Comparison of ENCODE assay signal across 17 cellular contexts in the genomic region with DNA sequence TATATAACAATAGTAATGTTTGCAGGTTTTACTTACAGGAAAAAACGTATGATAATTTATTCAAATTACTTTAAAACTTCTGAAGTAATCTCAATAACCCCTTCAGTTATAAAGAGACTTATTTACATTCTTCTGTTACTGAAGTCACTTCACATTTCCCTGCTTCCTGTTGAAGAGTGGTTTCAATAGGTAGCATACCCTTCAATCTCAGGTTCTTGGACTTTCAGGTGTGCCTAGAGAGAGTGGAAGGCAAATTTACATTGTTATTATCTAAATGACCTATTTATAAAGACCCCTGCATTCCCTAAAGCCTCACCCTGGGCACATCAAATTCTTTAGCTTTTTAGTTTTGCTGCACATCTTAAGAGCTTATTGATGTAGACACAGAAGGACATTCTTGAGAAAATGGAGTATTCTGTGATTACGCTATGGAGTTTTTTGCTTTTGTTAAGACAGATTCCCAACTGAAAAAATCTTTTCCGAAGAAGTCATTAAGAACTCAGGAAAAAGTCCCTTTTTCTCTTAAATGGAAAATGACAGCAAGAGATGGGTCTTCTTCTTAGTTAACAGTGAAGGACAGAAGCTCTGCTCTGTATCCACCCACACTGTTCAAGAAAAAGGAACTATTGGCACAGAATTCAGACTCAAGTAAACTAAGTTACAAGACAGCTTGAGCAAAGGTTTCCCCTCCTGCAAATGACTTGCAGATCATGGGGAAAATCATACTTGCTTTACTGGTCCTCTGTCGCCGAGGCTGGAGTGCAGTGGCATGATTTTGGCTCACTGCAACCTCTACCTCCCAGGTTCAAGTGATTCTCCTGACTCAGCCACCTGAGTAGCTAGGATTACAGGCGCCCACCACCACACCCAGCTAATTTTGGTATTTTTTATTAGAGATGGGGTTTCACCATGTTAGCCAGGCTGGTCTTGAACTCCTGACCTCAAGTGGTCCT.
"Had no signal": no experiment of that assay in that cellular context is flagged by ENCODE, and none has a peak within 500 bp of the region (broad histone marks: within the 10 kb centered on the region; RNA-seq: fewer than 3 reads in every experiment).

No MANE protein-coding gene starts in this region.

- H3K27me3 Mint-ChIP-seq: activated T-helper 17 cell treated with anti-CD3 and anti-CD28 coated beads, Interleukin-2, amount 50 U/mL, for 72 hours had no signal

- H3K27me3 ChIP-seq: spleen, uterus had no signal

- H3K36me3 ChIP-seq: spleen, uterus had no signal

- H3K4me3 Mint-ChIP-seq: activated T-helper 17 cell treated with anti-CD3 and anti-CD28 coated beads, Interleukin-2, amount 50 U/mL, for 72 hours; natural killer cell; T-helper 2 cell treated with Interferon-gamma antibody and Interleukin-4, amounts not matched to agents 5 μg/mL and 100 μg/mL, for 36 hours had no signal

- H3K4me1 ChIP-seq: uterus had no signal

- DNase-seq: activated CD4-positive, alpha-beta T cell treated with anti-CD3 and anti-CD28 coated beads, Interleukin-2, amount 50 U/mL, for 4 hours; activated naive CD4-positive, alpha-beta T cell treated with Interleukin-2 at 50 U/mL for 16 hours; hippocampal formation; mesenchymal stem cell; natural killer cell; nucleus accumbens; spleen; stimulated activated CD4-positive, alpha-beta T cell treated with anti-CD3 and anti-CD28 coated beads, Interleukin-1b, Interleukin-23, amount 100 ng/mL, for 48 hours; SW 1271; uterus had no signal

- H3K4me3 ChIP-seq: spleen, uterus had no signal

- FAIRE-seq: bronchial epithelial cell, keratinocyte had no signal

- H3K27ac ChIP-seq: spleen, uterus had no signal

- H3K4me1 Mint-ChIP-seq: activated T-helper 17 cell treated with anti-CD3 and anti-CD28 coated beads, Interleukin-2, amount 50 U/mL, for 72 hours; natural killer cell had no signal

- H3K36me3 Mint-ChIP-seq: natural killer cell had no signal

- H3K9me3 ChIP-seq: spleen, uterus had no signal

- H3K27ac Mint-ChIP-seq: activated T-helper 17 cell treated with anti-CD3 and anti-CD28 coated beads, Interleukin-2, amount 50 U/mL, for 72 hours; natural killer cell; T-helper 2 cell treated with Interferon-gamma antibody and Interleukin-4, amounts not matched to agents 5 μg/mL and 100 μg/mL, for 36 hours had no signal

- ATAC-seq: activated CD4-positive, CD25-positive, alpha-beta regulatory T cell treated with anti-CD3 and anti-CD28 coated beads, Interleukin-2, amount 50 U/mL, for 24 hours; activated T-helper 17 cell treated with anti-CD3 and anti-CD28 coated beads, Interleukin-2, amount 50 U/mL, for 72 hours; left lobe of liver; natural killer cell; sciatic nerve had no signal

- H3K9me3 Mint-ChIP-seq: activated T-helper 17 cell treated with anti-CD3 and anti-CD28 coated beads, Interleukin-2, amount 50 U/mL, for 72 hours; natural killer cell; T-helper 2 cell treated with Interferon-gamma antibody and Interleukin-4, amounts not matched to agents 5 μg/mL and 100 μg/mL, for 36 hours had no signal
